Comparison of ENCODE assay signal across 25 cellular contexts in the genomic region with DNA sequence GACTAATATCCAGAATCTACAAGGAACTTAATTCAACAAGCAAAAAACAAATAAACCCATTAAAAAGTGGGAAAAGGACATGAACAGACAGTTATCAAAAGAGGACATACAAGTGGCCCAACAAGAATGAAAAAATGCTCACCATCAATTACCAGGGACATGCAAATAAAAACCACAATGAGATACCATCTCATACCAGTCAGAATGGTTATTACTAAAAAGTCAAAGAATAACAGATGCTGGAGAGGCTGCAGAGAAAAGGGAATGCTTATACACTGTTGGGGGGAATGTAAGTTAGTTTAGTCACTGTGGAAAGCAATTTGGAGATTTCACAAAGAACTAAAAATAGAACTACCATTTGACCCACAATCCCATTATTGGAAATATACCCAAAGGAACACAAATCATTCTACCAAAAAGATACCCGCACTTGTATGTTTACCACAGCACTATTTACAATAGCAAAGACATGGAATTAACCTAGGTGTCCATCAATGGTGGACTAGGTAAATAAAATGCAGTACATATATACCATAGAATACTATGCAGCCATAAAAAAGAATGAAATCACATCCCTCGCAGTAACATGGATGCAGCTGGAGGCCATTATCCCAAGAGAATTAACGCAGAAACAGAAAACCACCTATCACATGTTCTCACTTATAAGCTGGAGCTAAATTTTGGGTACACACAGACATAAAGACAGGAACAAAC.
"Had no signal": no experiment of that assay in that cellular context is flagged by ENCODE, and none has a peak within 500 bp of the region (broad histone marks: within the 10 kb centered on the region; RNA-seq: fewer than 3 reads in every experiment).

No MANE protein-coding gene starts in this region.

- DNase-seq: activated CD4-positive, alpha-beta T cell treated with anti-CD3 and anti-CD28 coated beads for 4 hours; activated CD4-positive, alpha-beta T cell treated with anti-CD3 and anti-CD28 coated beads, Interleukin-2, amount 50 U/mL, for 4 hours; activated naive CD4-positive, alpha-beta T cell; activated T-cell treated with anti-CD3 and anti-CD28 coated beads for 4 hours; activated T-cell treated with anti-CD3 and anti-CD28 coated beads, Interleukin-2, amount 50 U/mL, for 72 hours; dermis blood vessel endothelial cell; effector CD4-positive, alpha-beta T cell; foreskin melanocyte; islet precursor cell; left cardiac atrium; mammary epithelial cell; naive thymus-derived CD4-positive, alpha-beta T cell; occipital lobe; psoas muscle; stimulated activated CD4-positive, alpha-beta T cell treated with anti-CD3 and anti-CD28 coated beads, Interleukin-15, amount 100 ng/mL, for 24 hours; stimulated activated naive CD4-positive, alpha-beta T cell; tibial artery; upper lobe of right lung had no signal

- H3K27me3 Mint-ChIP-seq: central memory CD8-positive, alpha-beta T cell; naive thymus-derived CD4-positive, alpha-beta T cell had no signal

- H3K27ac ChIP-seq: esophagus muscularis mucosa, neural progenitor cell, parathyroid adenoma, psoas muscle, suprapubic skin, tibial artery, upper lobe of right lung had no signal

- H3K9me3 Mint-ChIP-seq: activated naive CD4-positive, alpha-beta T cell treated with anti-CD3 and anti-CD28 coated beads, Interleukin-2, amount 50 U/mL, for 72 hours; central memory CD8-positive, alpha-beta T cell had no signal

- H3K27ac Mint-ChIP-seq: activated naive CD4-positive, alpha-beta T cell treated with anti-CD3 and anti-CD28 coated beads, Interleukin-2, amount 50 U/mL, for 72 hours; neural progenitor cell; T-helper 2 cell treated with Interferon-gamma antibody and Interleukin-4, amounts not matched to agents 5 μg/mL and 100 μg/mL, for 36 hours had no signal

- H3K4me1 Mint-ChIP-seq: neural progenitor cell had no signal

- ATAC-seq: activated naive CD4-positive, alpha-beta T cell treated with anti-CD3 and anti-CD28 coated beads, Interleukin-2, amount 50 U/mL, for 72 hours; activated T-cell treated with anti-CD3 and anti-CD28 coated beads, Interleukin-2, amount 50 U/mL, for 72 hours; left cardiac atrium; naive thymus-derived CD4-positive, alpha-beta T cell; psoas muscle; upper lobe of right lung had no signal

- H3K4me3 Mint-ChIP-seq: activated T-cell treated with anti-CD3 and anti-CD28 coated beads, Interleukin-2, amount 50 U/mL, for 72 hours; central memory CD8-positive, alpha-beta T cell; naive thymus-derived CD4-positive, alpha-beta T cell; neural progenitor cell; T-helper 2 cell treated with Interferon-gamma antibody and Interleukin-4, amounts not matched to agents 5 μg/mL and 100 μg/mL, for 36 hours had no signal
